In the genomic region with DNA sequence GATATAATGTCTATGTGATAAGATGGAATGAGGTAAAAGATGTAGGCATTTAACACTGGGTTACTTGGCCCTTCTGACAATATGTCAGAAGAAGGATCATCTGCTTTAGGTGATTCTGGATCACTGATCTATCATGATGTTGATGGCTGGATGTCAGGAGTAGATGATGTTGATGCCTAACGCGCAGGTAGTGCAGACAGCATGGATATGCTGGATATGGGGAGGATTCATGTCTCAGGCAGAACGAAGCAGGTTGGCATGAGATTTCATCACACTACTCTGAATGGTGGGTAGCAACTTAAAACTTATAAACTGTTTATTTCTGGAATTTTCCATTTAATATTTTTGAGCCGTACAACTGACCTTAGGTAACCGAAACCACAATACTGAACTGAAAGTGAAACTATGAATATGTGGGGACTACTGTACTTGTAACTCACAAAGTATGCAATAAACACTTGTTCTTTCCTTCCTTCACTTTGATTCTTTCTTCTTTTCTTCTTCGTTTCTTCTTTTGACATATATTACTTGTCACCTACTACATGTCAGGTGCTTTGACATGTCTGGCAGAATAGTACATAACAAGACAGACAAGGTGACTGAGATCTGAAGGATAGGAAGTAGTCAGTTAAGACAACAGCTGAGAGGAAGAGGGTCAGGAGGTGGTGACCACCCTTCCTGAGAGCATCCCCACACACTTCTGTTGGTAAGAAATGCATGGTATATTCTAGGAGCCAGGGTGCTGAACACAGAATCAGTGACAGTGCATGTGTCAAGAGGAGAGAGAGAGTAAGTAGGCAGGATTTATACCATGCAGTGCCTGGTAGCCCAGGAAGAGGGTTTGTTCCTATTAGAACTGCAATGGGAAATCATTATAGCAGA, we compare ENCODE assay signal across 9 cellular contexts.
DNase-seq lines count a peak whose midpoint lies in the region; ATAC-seq and TF ChIP-seq lines count a peak whose summit lies in the region.
"Had no signal": no experiment of that assay in that cellular context is flagged by ENCODE, and none has a peak within 500 bp of the region (broad histone marks: within the 10 kb centered on the region; RNA-seq: fewer than 3 reads in every experiment).

No MANE protein-coding gene starts in this region.

- H3K9ac ChIP-seq in neuronal stem cell (ENCODE audit: low read depth, low read length, poor library complexity) (no peak overlapping the region), neural progenitor cell (no peak overlapping the region)

- no peak for TF ChIP-seq EP300 in esophagus muscularis mucosa (IDR thresholded peaks at IDR 0.05)

- H3K36me3 Mint-ChIP-seq in neural progenitor cell = no peaks in the 10 kb centered on the region

- H3K4me2 ChIP-seq in neuronal stem cell (ENCODE audit: insufficient read depth, low read length, poor library complexity, severe bottlenecking) (no peak overlapping the region), neural progenitor cell (no peak overlapping the region)

- no peak overlapping the region for H2AK5ac ChIP-seq in neuronal stem cell (ENCODE audit: low read depth, low read length)

- TF ChIP-seq CTCF in AG10803 (conservative IDR thresholded peaks at IDR 0.05; ENCODE audit: low read length) (no peak), esophagus muscularis mucosa (IDR thresholded peaks at IDR 0.05) (no peak), foreskin keratinocyte (conservative IDR thresholded peaks at IDR 0.05) (no peak), neural progenitor cell (IDR thresholded peaks at IDR 0.05) (no peak)

- H3K4me1 ChIP-seq in esophagus muscularis mucosa = no peaks in the 10 kb centered on the region
- H3K4me1 ChIP-seq in neuronal stem cell (ENCODE audit: control insufficient read depth in 2 of 2, insufficient read depth in 1 of 2, low read depth in 1 of 2, low read length in 2 of 2) = no peaks in the 10 kb centered on the region
- H3K4me1 ChIP-seq in foreskin keratinocyte = no peaks in the 10 kb centered on the region
- H3K4me1 ChIP-seq in neural progenitor cell = no peaks in the 10 kb centered on the region

- H4K91ac ChIP-seq in neuronal stem cell (ENCODE audit: low read depth, low read length, poor library complexity) = no peak overlapping the region

- H3F3A ChIP-seq in neural progenitor cell (ENCODE audit: low read depth) = no peaks in the 10 kb centered on the region

- H3K79me1 ChIP-seq in neuronal stem cell (ENCODE audit: low read depth, low read length) = no peaks in the 10 kb centered on the region

- H3K4ac ChIP-seq in neuronal stem cell (ENCODE audit: low read length) = no peak overlapping the region

- no peak overlapping the region for H3K14ac ChIP-seq in neuronal stem cell (ENCODE audit: low read length)

- H3K4me3 Mint-ChIP-seq in neural progenitor cell = no peak overlapping the region
- H3K4me3 Mint-ChIP-seq: activated T-cell treated with anti-CD3 and anti-CD28 coated beads, Interleukin-2, amount 50 U/mL, for 4 hours had no signal

- no peak overlapping the region for H2BK15ac ChIP-seq in neuronal stem cell (ENCODE audit: low read length)

- H3K4me3 ChIP-seq in AG10803 (ENCODE audit: low read length) (peak overlapping the region; percentile 10; the same call in 1 of the 2 replicates), esophagus muscularis mucosa (peak overlapping the region in 3 of 4 donors; percentile 2 to 32 (median 28)), neuronal stem cell (ENCODE audit: low read length in 2 of 2) (no peak overlapping the region), neural progenitor cell (no peak overlapping the region)

- TF ChIP-seq POLR2A in esophagus muscularis mucosa (IDR thresholded peaks at IDR 0.05; ENCODE audit: low read depth) = no peak

- no peak overlapping the region for H3K23ac ChIP-seq in neuronal stem cell (ENCODE audit: low read depth, low read length, poor library complexity)

- no peak overlapping the region for H2BK120ac ChIP-seq in neuronal stem cell (ENCODE audit: low read depth, low read length)

- no peaks in the 10 kb centered on the region for H3K9me3 ChIP-seq in esophagus muscularis mucosa
- H3K9me3 ChIP-seq in neuronal stem cell (replicated peaks in 1 of 2; ENCODE audit: control insufficient read depth in 2 of 2, insufficient read depth in 1 of 2, low read depth in 1 of 2, low read length in 2 of 2) = no peaks in the 10 kb centered on the region
- no peaks in the 10 kb centered on the region for H3K9me3 ChIP-seq in neural progenitor cell (ENCODE audit: low read depth)

- no peak overlapping the region for H3K27ac ChIP-seq in esophagus muscularis mucosa (replicated peaks in 1 of 4)
- H3K27ac ChIP-seq in neuronal stem cell (replicated peaks; ENCODE audit: low read length) = no peak overlapping the region
- H3K27ac ChIP-seq in foreskin keratinocyte = no peak overlapping the region
- no peak overlapping the region for H3K27ac ChIP-seq in neural progenitor cell

- H3K27ac Mint-ChIP-seq in neural progenitor cell = no peak overlapping the region

- H4K20me1 ChIP-seq in neural progenitor cell (ENCODE audit: low read depth) = no peaks in the 10 kb centered on the region

- H3K79me2 ChIP-seq in neural progenitor cell (ENCODE audit: low read depth) = no peaks in the 10 kb centered on the region

- no peak overlapping the region for H4K8ac ChIP-seq in neuronal stem cell (ENCODE audit: low read depth, low read length)

- ATAC-seq in GM19351 (IDR thresholded peaks at IDR 0.05; ENCODE audit: unreplicated experiment) = peak; percentile 74
- ATAC-seq in HG03565 (IDR thresholded peaks at IDR 0.05; ENCODE audit: unreplicated experiment) = peak; percentile 68
- ATAC-seq in foreskin keratinocyte = no peak
- ATAC-seq: activated T-cell treated with anti-CD3 and anti-CD28 coated beads, Interleukin-2, amount 50 U/mL, for 4 hours had no signal

- no peaks in the 10 kb centered on the region for H3K9me3 Mint-ChIP-seq in neural progenitor cell

- H3K27me3 Mint-ChIP-seq in neural progenitor cell (ENCODE audit: insufficient read depth, low read depth) = no peaks in the 10 kb centered on the region

- H3K36me3 ChIP-seq in esophagus muscularis mucosa = no peaks in the 10 kb centered on the region
- H3K36me3 ChIP-seq in neuronal stem cell (replicated peaks in 1 of 2; ENCODE audit: control insufficient read depth in 2 of 2, insufficient read depth in 2 of 2, low read length in 2 of 2) = no peaks in the 10 kb centered on the region
- no peaks in the 10 kb centered on the region for H3K36me3 ChIP-seq in neural progenitor cell

- no peak overlapping the region for H2AFZ ChIP-seq in neuronal stem cell (ENCODE audit: low read length)
- no peak overlapping the region for H2AFZ ChIP-seq in neural progenitor cell (replicated peaks)

- WGBS in esophagus muscularis mucosa = 65% methylated on average over 6 of the region's 6 CpGs
- no CpG with 5 or more reads among the region's 6 CpGs for WGBS in neuronal stem cell (ENCODE audit: extremely low coverage in 2 of 2, insufficient read length in 2 of 2, insufficient replicate concordance in 1 of 2), 2 donors

- H3K4me1 Mint-ChIP-seq in neural progenitor cell = no peaks in the 10 kb centered on the region

- no peak overlapping the region for H2BK12ac ChIP-seq in neuronal stem cell (ENCODE audit: low read length)

- intact Hi-C loops in esophagus muscularis mucosa (cut with DNase I) = no loop called here

- H3K18ac ChIP-seq in neuronal stem cell (ENCODE audit: low read length) = no peak overlapping the region

- no peak overlapping the region for H2BK5ac ChIP-seq in neuronal stem cell (ENCODE audit: low read length)

- DNase-seq in AG10803 (ENCODE audit: low read depth) (no peak), esophagus muscularis mucosa (ENCODE audit: extremely low spot score) (no peak), HT-29 (ENCODE audit: low spot score) (no peak), neuronal stem cell (ENCODE audit: low spot score) (no peak), foreskin keratinocyte (no peak), neural progenitor cell (ENCODE audit: low spot score) (no peak)
- DNase-seq: activated T-cell treated with anti-CD3 and anti-CD28 coated beads, Interleukin-2, amount 50 U/mL, for 4 hours had no signal

- H3K27me3 ChIP-seq in esophagus muscularis mucosa (no peaks in the 10 kb centered on the region), neuronal stem cell (ENCODE audit: control insufficient read depth in 3 of 3, insufficient read depth in 3 of 3, low read depth in 1 of 3, low read length in 3 of 3) (no peaks in the 10 kb centered on the region), foreskin keratinocyte (no peaks in the 10 kb centered on the region), neural progenitor cell (no peaks in the 10 kb centered on the region)

Comparison
In these comparisons a context has a peak if more than half of its experiments do, and no peak if none do; other contexts are left out.
1. H3K4me3 ChIP-seq: peak in AG10803 (single experiment) and esophagus muscularis mucosa (3 of 4); none in neuronal stem cell (0 of 2) and neural progenitor cell (single experiment).